In genomic region chr21:16640297-16641027, GRCh38 we compare ENCODE assay signal across 22 cellular contexts.
"Had no signal": no experiment of that assay in that cellular context is flagged by ENCODE, and none has a peak within 500 bp of the region (broad histone marks: within the 10 kb centered on the region; RNA-seq: fewer than 3 reads in every experiment).

No MANE protein-coding gene starts in this region.

- DNase-seq: IMR-90, Karpas-422, KG1, MG63, NCI-H1092 treated with DMSO at 0.1 percent for 48 hours, NCI-H1436, NCI-H187, NCI-H2029, NCI-H2081 treated with DMSO at 0.1 percent for 48 hours, NCI-H2171, NCI-H226, NCI-H446, NCI-H510A, NCI-H524 treated with DMSO at 0.1 percent for 48 hours, NCI-H69, NCI-H774, PC-3, Peyer's patch, SHP77 treated with DMSO at 0.1 percent for 48 hours, SJCRH30 had no signal

- H3K4me1 ChIP-seq: Peyer's patch, SJCRH30 had no signal

- ATAC-seq: PC-3, Right ventricle myocardium inferior, SK-N-SH treated with all-trans-retinoic acid at 6 μM for 48 hours had no signal

- H3K36me3 ChIP-seq: MG63, Peyer's patch, SJCRH30 had no signal

- H3K27ac ChIP-seq: Peyer's patch, SJCRH30 had no signal

- H3K27me3 ChIP-seq: MG63, Peyer's patch, SJCRH30 had no signal

- H3K9me3 ChIP-seq: MG63, Peyer's patch, SJCRH30 had no signal

- H3K4me3 ChIP-seq: MG63, Peyer's patch, SJCRH30 had no signal
